In genomic region chr3:194584435-194584776, GRCh38 we compare ENCODE assay signal across 8 cellular contexts. TPM values are rescaled to one million over a fixed set of nuclear protein-coding genes. Genes with fewer than 3 reads are reported as not detected.
A peak's percentile ranks its signal among the peaks of the same experiment; 100 is the strongest.
DNase-seq lines count a peak whose midpoint lies in the region; ATAC-seq and TF ChIP-seq lines count a peak whose summit lies in the region.

No MANE protein-coding gene starts in this region.

- DNase-seq in BE2C (no peak), LNCaP clone FGC (ENCODE audit: low read depth) (no peak), dorsolateral prefrontal cortex (no peak), COR-L47 (lab: John Stamatoyannopoulos, UW) (no peak), NCI-H82 (lab: John Stamatoyannopoulos, UW) (no peak)
- DNase-seq in naive thymus-derived CD4-positive, alpha-beta T cell: no peak
- DNase-seq in stimulated activated CD4-positive, alpha-beta T cell treated with anti-CD3 and anti-CD28 coated beads, Interleukin-4, amount 100 ng/mL, for 4 hours: no peak

- H3K36me3 ChIP-seq in BE2C: 0 out of 2 replicates have a peak, but pooled peaks cover 1% of the 10 kb centered on the region
- H3K36me3 ChIP-seq in naive thymus-derived CD4-positive, alpha-beta T cell (ENCODE audit: control insufficient read depth in 2 of 3, insufficient read depth in 3 of 3, low read length in 3 of 3): no peaks in the 10 kb centered on the region

- H3K4me1 Mint-ChIP-seq in naive thymus-derived CD4-positive, alpha-beta T cell: peaks cover 8 to 30% (median 12%) of the 10 kb centered on the region in 7 donors

- peak overlapping the region; percentile 93 to 99 (median 96) for H3K27ac Mint-ChIP-seq in naive thymus-derived CD4-positive, alpha-beta T cell

- intact Hi-C loops in dorsolateral prefrontal cortex (cut with DNase I): loop anchor here in 1 of 2 donors (5.0 to 10.0 kb wide), 2 partner anchors 97 to 250 kb away; partner anchors contain the start of gene ATP13A3
- intact Hi-C loops in naive thymus-derived CD4-positive, alpha-beta T cell (cut with micrococcal nuclease): loop anchor here (1.0 to 10.0 kb wide), 8 partner anchors 48 to 992 kb away; partner anchors contain the start of genes GP5 (in 2 of the 2), LSG1 (in 2 of the 2), ATP13A3 (in 1 of the 2) and HES1 (in 1 of the 2)

- TF ChIP-seq CTCF in BE2C (IDR thresholded peaks at IDR 0.05; ENCODE audit: low read depth, low read length): no peak
- TF ChIP-seq CTCF in LNCaP clone FGC (IDR thresholded peaks at IDR 0.05; ENCODE audit: control insufficient read depth, extremely low read depth, insufficient read depth): no peak
- no peak for TF ChIP-seq CTCF in dorsolateral prefrontal cortex (IDR thresholded peaks at IDR 0.05 in 54 of 56, conservative IDR thresholded peaks at IDR 0.05 in 2 of 56; ENCODE audit: low read depth in 1 of 56, partially characterized antibody in 56 of 56)

- H3K27me3 ChIP-seq in BE2C: no peaks in the 10 kb centered on the region
- H3K27me3 ChIP-seq in dorsolateral prefrontal cortex: no peaks in the 10 kb centered on the region
- no peaks in the 10 kb centered on the region for H3K27me3 ChIP-seq in naive thymus-derived CD4-positive, alpha-beta T cell (ENCODE audit: control insufficient read depth in 2 of 2, insufficient read depth in 2 of 2, low read length in 2 of 2)

- no peaks in the 10 kb centered on the region for H3K4me1 ChIP-seq in BE2C
- peaks cover 8 to 11% of the 10 kb centered on the region in 2 donors for H3K4me1 ChIP-seq in naive thymus-derived CD4-positive, alpha-beta T cell (ENCODE audit: control insufficient read depth in 2 of 2, insufficient read depth in 2 of 2, low read length in 2 of 2)

- peak overlapping the region; percentile 98 for H3K4me3 ChIP-seq in BE2C (ENCODE audit: low read depth, low read length)
- H3K4me3 ChIP-seq in LNCaP clone FGC (ENCODE audit: low read depth, low read length): peak overlapping the region; percentile 81
- H3K4me3 ChIP-seq in dorsolateral prefrontal cortex: peak overlapping the region; percentile 58 to 99 (median 89)
- H3K4me3 ChIP-seq in naive thymus-derived CD4-positive, alpha-beta T cell (ENCODE audit: low read length): peak overlapping the region; percentile 81

- H3K27ac ChIP-seq in dorsolateral prefrontal cortex: peak overlapping the region; percentile 83 to 98 (median 95)
- peak overlapping the region; percentile 79 for H3K27ac ChIP-seq in naive thymus-derived CD4-positive, alpha-beta T cell (ENCODE audit: low read depth, low read length)

- peaks cover 2 to 46% (median 15%) of the 10 kb centered on the region in 11 donors for H3K9me3 Mint-ChIP-seq in naive thymus-derived CD4-positive, alpha-beta T cell

- no peaks in the 10 kb centered on the region for H3K27me3 Mint-ChIP-seq in naive thymus-derived CD4-positive, alpha-beta T cell

- no peak for ATAC-seq in naive thymus-derived CD4-positive, alpha-beta T cell
- no peak for ATAC-seq in GM18519 (IDR thresholded peaks at IDR 0.05; ENCODE audit: low FRiP score, unreplicated experiment)

- peak overlapping the region; percentile 84 to 96 (median 93) for H3K4me3 Mint-ChIP-seq in naive thymus-derived CD4-positive, alpha-beta T cell

- H3K36me3 Mint-ChIP-seq in naive thymus-derived CD4-positive, alpha-beta T cell: peaks cover 7 to 23% (median 14%) of the 10 kb centered on the region in 5 donors

- CTCF ChIA-PET in naive thymus-derived CD4-positive, alpha-beta T cell (lab: Charles Lee): no interaction called here

- H3K9me3 ChIP-seq in BE2C: no peaks in the 10 kb centered on the region
- peaks cover 0 to 10% (median 0%) of the 10 kb centered on the region in 3 experiments for H3K9me3 ChIP-seq in naive thymus-derived CD4-positive, alpha-beta T cell (ENCODE audit: control insufficient read depth in 2 of 3, low read length in 3 of 3)

- POLR2A ChIA-PET in naive thymus-derived CD4-positive, alpha-beta T cell (lab: Charles Lee): interaction anchor here (1.0 to 2.6 kb wide), 8 partner anchors 9 to 188 kb away, joined by 3 to 17 read pairs (median 6); partner anchors contain the start of gene LSG1

RNA-seq across cellular contexts. Expression of gene TMEM44, which starts 48.8 kb away (rescaled TPM):
- 11.3 TPM for polyA plus RNA-seq in BE2C (2012; ENCODE audit: insufficient read depth, insufficient read length, low read depth)
- total RNA-seq in dorsolateral prefrontal cortex: 10 to 100 TPM in 119 of 120 experiments, 1 to 10 TPM in 1; 6.1 to 36.9 (median 20.8) TPM
- total RNA-seq in naive thymus-derived CD4-positive, alpha-beta T cell: 1 to 10 TPM in 4 of 5 experiments, under 1 TPM in 1; 0.86 to 2.6 (median 1.4) TPM
- under 1 TPM; 0.33 to 0.37 TPM for polyA plus RNA-seq in naive thymus-derived CD4-positive, alpha-beta T cell
